ENCODE assay signal across 8 cellular contexts in genomic region chr6:235763-236360, GRCh38. TPM values are rescaled to one million over a fixed set of nuclear protein-coding genes. Genes with fewer than 3 reads are reported as not detected.
A peak's percentile ranks its signal among the peaks of the same experiment; 100 is the strongest.
DNase-seq lines count a peak whose midpoint lies in the region.

No MANE protein-coding gene starts in this region.

- peak; percentile 67 for DNase-seq in activated CD8-positive, alpha-beta memory T cell treated with anti-CD3 and anti-CD28 coated beads for 24 hours
- DNase-seq in activated CD8-positive, alpha-beta memory T cell treated with anti-CD3 and anti-CD28 coated beads, Interleukin-2, amount 50 U/mL, for 48 hours: no peak
- DNase-seq in LHCN-M2 (ENCODE audit: low read depth) (peak; percentile 50), kidney glomerular epithelial cell (lab: John Stamatoyannopoulos, UW) (peak; percentile 13), NCI-H2227 (lab: John Stamatoyannopoulos, UW; ENCODE audit: unreplicated experiment) (no peak), nucleus accumbens (lab: John Stamatoyannopoulos, UW) (no peak)
- peak; percentile 77 for DNase-seq in activated naive CD4-positive, alpha-beta T cell treated with anti-CD3 and anti-CD28 coated beads, Interleukin-2, amount 50 U/mL, for 16 hours
- peak; percentile 43 to 69 (median 66) for DNase-seq in stimulated activated CD4-positive, alpha-beta T cell treated with anti-CD3 and anti-CD28 coated beads, TNF-alpha, amount 100 ng/mL, for 48 hours (ENCODE audit: low read depth in 3 of 3)

RNA-seq across cellular contexts. Expression of gene DUSP22, which starts 56.4 kb away (rescaled TPM):
- 6.8 and 14.9 TPM in 2 replicates for total RNA-seq in LHCN-M2 (2014; rRNA removed)
- polyA plus RNA-seq in LHCN-M2 (2012): 11.3 TPM

Comparison
In these comparisons a context has a peak if more than half of its experiments do, and no peak if none do; other contexts are left out.
1. DNase-seq: peak in activated CD8-positive, alpha-beta memory T cell treated with anti-CD3 and anti-CD28 coated beads for 24 hours (single experiment), LHCN-M2 (single experiment), activated naive CD4-positive, alpha-beta T cell treated with anti-CD3 and anti-CD28 coated beads, Interleukin-2, amount 50 U/mL, for 16 hours (single experiment), kidney glomerular epithelial cell (single experiment) and stimulated activated CD4-positive, alpha-beta T cell treated with anti-CD3 and anti-CD28 coated beads, TNF-alpha, amount 100 ng/mL, for 48 hours (3 of 3); none in activated CD8-positive, alpha-beta memory T cell treated with anti-CD3 and anti-CD28 coated beads, Interleukin-2, amount 50 U/mL, for 48 hours (single experiment), NCI-H2227 (single experiment) and nucleus accumbens (0 of 56).